11 cellular contexts compared by ENCODE assay signal in genomic region chr12:59040651-59041050, GRCh38.
DNase-seq lines count a peak whose midpoint lies in the region; ATAC-seq and TF ChIP-seq lines count a peak whose summit lies in the region.
"Had no signal": no experiment of that assay in that cellular context is flagged by ENCODE, and none has a peak within 500 bp of the region (broad histone marks: within the 10 kb centered on the region; RNA-seq: fewer than 3 reads in every experiment).

No MANE protein-coding gene starts in this region.

- no peak for ATAC-seq in right lobe of liver

- no peak overlapping the region for H3K9ac ChIP-seq in muscle layer of colon (ENCODE audit: low read length)
- H3K9ac ChIP-seq: BLaER1 treated with 17β-estradiol and CSF1 and Interleukin-3, amounts not matched to agents 10 nM and 100 nM had no signal

- H3K9me3 ChIP-seq in muscle layer of colon (ENCODE audit: low read length): no peaks in the 10 kb centered on the region
- no peaks in the 10 kb centered on the region for H3K9me3 ChIP-seq in right lobe of liver
- H3K9me3 ChIP-seq: BLaER1 treated with 17β-estradiol and CSF1 and Interleukin-3, amounts not matched to agents 10 nM and 100 nM had no signal

- no peaks in the 10 kb centered on the region for H3K79me2 ChIP-seq in ACC112 (ENCODE audit: control insufficient read depth, insufficient read depth, low read length, unreplicated experiment)

- peak; percentile 93 for DNase-seq in LHCN-M2 (ENCODE audit: low read depth)
- DNase-seq in dedifferentiated amniotic fluid mesenchymal stem cell (ENCODE audit: extremely low spot score): peak; percentile 70
- no peak for DNase-seq in stimulated activated CD4-positive, alpha-beta T cell treated with anti-CD3 and anti-CD28 coated beads, Interleukin-2, amount 100 ng/mL, for 24 hours
- no peak for DNase-seq in NOMO-1 treated with dmso at 0.1 percent for 144 hours (lab: John Stamatoyannopoulos, UW; ENCODE audit: unreplicated experiment)
- no peak for DNase-seq in right lobe of liver
- no peak for DNase-seq in NCI-H2081 treated with DMSO at 0.1 percent for 48 hours (lab: John Stamatoyannopoulos, UW)
- DNase-seq: activated naive CD4-positive, alpha-beta T cell treated with anti-CD3 and anti-CD28 coated beads, Interleukin-2, amount 10 ng/mL, durations not matched to agents 7 days and 5 days; NCI-H2029 had no signal

- WGBS in right lobe of liver (ENCODE audit: insufficient coverage, low coverage, low lambda C conversion rate, missing lambda C conversion rate): 64% methylated on average over 1 of the region's 1 CpG

- peak overlapping the region; percentile 89 for H2AFZ ChIP-seq in ACC112 (ENCODE audit: low read length, unreplicated experiment)

- intact Hi-C loops in right lobe of liver (cut with DNase I): no loop called here

- H3K4me3 ChIP-seq in ACC112 (ENCODE audit: low read depth, low read length) (peak overlapping the region; percentile 65), muscle layer of colon (ENCODE audit: low read depth in 1 of 2, low read length in 2 of 2) (no peak overlapping the region), right lobe of liver (no peak overlapping the region)
- H3K4me3 ChIP-seq: BLaER1 treated with 17β-estradiol and CSF1 and Interleukin-3, amounts not matched to agents 10 nM and 100 nM had no signal

- H3K4me1 ChIP-seq in ACC112 (ENCODE audit: control insufficient read depth, insufficient read depth, low read length, unreplicated experiment): peaks cover 45% of the 10 kb centered on the region
- H3K4me1 ChIP-seq in muscle layer of colon (ENCODE audit: insufficient read depth, low read length): peaks cover 12% of the 10 kb centered on the region
- no peaks in the 10 kb centered on the region for H3K4me1 ChIP-seq in right lobe of liver
- H3K4me1 ChIP-seq: BLaER1 treated with 17β-estradiol and CSF1 and Interleukin-3, amounts not matched to agents 10 nM and 100 nM had no signal

- H3K27ac ChIP-seq in ACC112 (ENCODE audit: low read depth, low read length) (peak overlapping the region; percentile 93), muscle layer of colon (ENCODE audit: low read depth, low read length) (peak overlapping the region; percentile 42), right lobe of liver (no peak overlapping the region)
- H3K27ac ChIP-seq: BLaER1 treated with 17β-estradiol and CSF1 and Interleukin-3, amounts not matched to agents 10 nM and 100 nM had no signal

- TF ChIP-seq CTCF in right lobe of liver (IDR thresholded peaks at IDR 0.05): no peak

- H3K27me3 ChIP-seq in ACC112 (ENCODE audit: insufficient read depth, low read length) (no peaks in the 10 kb centered on the region), muscle layer of colon (ENCODE audit: control insufficient read depth in 1 of 2, insufficient read depth in 2 of 2, low read length in 2 of 2) (no peaks in the 10 kb centered on the region), right lobe of liver (no peaks in the 10 kb centered on the region)
- H3K27me3 ChIP-seq: BLaER1 treated with 17β-estradiol and CSF1 and Interleukin-3, amounts not matched to agents 10 nM and 100 nM had no signal

- TF ChIP-seq POLR2A in right lobe of liver (IDR thresholded peaks at IDR 0.05): no peak

- H3K36me3 ChIP-seq in ACC112 (ENCODE audit: insufficient read depth, low read length) (no peaks in the 10 kb centered on the region), muscle layer of colon (ENCODE audit: insufficient read depth, low read length) (no peaks in the 10 kb centered on the region), right lobe of liver (no peaks in the 10 kb centered on the region)
- H3K36me3 ChIP-seq: BLaER1 treated with 17β-estradiol and CSF1 and Interleukin-3, amounts not matched to agents 10 nM and 100 nM had no signal

Comparison
In these comparisons a context has a peak if more than half of its experiments do, and no peak if none do; other contexts are left out.
1. H3K27ac ChIP-seq: peak in ACC112 (single experiment) and muscle layer of colon (single experiment); none in right lobe of liver (0 of 3).
2. DNase-seq: peak in LHCN-M2 (single experiment) and dedifferentiated amniotic fluid mesenchymal stem cell (single experiment); none in stimulated activated CD4-positive, alpha-beta T cell treated with anti-CD3 and anti-CD28 coated beads, Interleukin-2, amount 100 ng/mL, for 24 hours (0 of 2), NOMO-1 treated with dmso at 0.1 percent for 144 hours (single experiment), right lobe of liver (0 of 3) and NCI-H2081 treated with DMSO at 0.1 percent for 48 hours (single experiment).